ENCODE assay signal across 28 cellular contexts in the genomic region with DNA sequence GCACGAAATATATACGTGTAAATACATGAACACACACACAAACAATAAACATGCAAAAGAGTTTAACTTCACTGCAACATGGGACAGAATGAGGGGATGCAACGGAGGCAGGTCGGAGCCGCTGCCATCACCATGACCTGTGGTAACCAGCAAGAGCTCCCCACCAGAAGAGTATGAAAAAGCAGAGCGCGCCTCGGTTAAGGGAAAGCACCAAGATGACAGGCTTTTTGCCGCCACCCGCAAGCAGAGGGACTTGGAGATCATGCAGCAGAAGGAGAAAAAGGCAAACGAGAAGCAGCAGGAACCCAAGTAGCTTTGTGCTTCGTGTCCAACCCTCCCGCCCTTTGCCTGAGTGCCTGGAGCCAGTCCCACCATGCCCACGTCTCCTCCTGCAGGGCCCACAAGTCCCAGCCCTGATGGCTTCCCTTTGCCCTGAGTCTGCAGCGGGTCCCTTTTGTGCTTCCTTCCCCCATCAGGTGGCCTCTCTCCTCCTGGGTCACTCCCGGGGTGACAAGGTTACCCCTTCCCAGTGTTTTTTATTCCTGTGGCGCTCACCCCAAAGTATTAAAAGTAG.
"Had no signal": no experiment of that assay in that cellular context is flagged by ENCODE, and none has a peak within 500 bp of the region (broad histone marks: within the 10 kb centered on the region; RNA-seq: fewer than 3 reads in every experiment).

No MANE protein-coding gene starts in this region.

- H3K9me3 ChIP-seq: left lung, lower lobe of right lung, ovary, right atrium auricular region, right lobe of liver, stomach, thoracic aorta, tibial nerve, uterus had no signal

- DNase-seq: hippocampal formation; left colon; lower lobe of right lung; mammary epithelial cell; mesendoderm; naive B cell; natural killer cell; nephron progenitor cell; ovary; right lobe of liver; stimulated activated CD4-positive, alpha-beta T cell treated with anti-CD3 and anti-CD28 coated beads, Interleukin-1b, Interleukin-23, amount 100 ng/mL, for 48 hours; stimulated activated CD4-positive, alpha-beta T cell treated with anti-CD3 and anti-CD28 coated beads, Interleukin-2, amount 100 ng/mL, for 48 hours; stimulated activated CD4-positive, alpha-beta T cell treated with anti-CD3 and anti-CD28 coated beads, Interleukin-4, amount 100 ng/mL, for 4 hours; stimulated activated CD8-positive, alpha-beta memory T cell treated with anti-CD3 and anti-CD28 coated beads, Interleukin-4, amount 100 ng/mL, for 48 hours; stimulated activated naive B cell treated with anti-CD40 and anti-IgM and Interleukin-4, amounts not matched to agents 10 μg/mL and 1 μg/mL and 100 μg/mL, for 72 hours; stimulated activated naive CD8-positive, alpha-beta T cell treated with anti-CD3 and anti-CD28 coated beads, Interleukin-15, Interleukin-2, amounts not matched to agents 100 U/mL and 50 U/mL, for 24 hours; stomach; uterus had no signal

- FAIRE-seq: keratinocyte had no signal

- H3K4me3 ChIP-seq: left lung, lower lobe of right lung, neural progenitor cell, ovary, right atrium auricular region, right lobe of liver, smooth muscle cell, stomach, thoracic aorta, tibial nerve, uterus had no signal

- ATAC-seq: left colon; left lung; lower lobe of right lung; natural killer cell; right lobe of liver; stimulated activated naive B cell treated with anti-CD40 and anti-IgM and Interleukin-4, amounts not matched to agents 10 μg/mL and 1 μg/mL and 100 μg/mL, for 72 hours; stimulated activated naive CD8-positive, alpha-beta T cell treated with anti-CD3 and anti-CD28 coated beads, Interleukin-15, Interleukin-2, amounts not matched to agents 100 U/mL and 50 U/mL, for 24 hours had no signal

- H3K4me3 Mint-ChIP-seq: mesothelial cell of epicardium; naive B cell; natural killer cell; nephron progenitor cell; neural progenitor cell; stimulated activated naive B cell treated with anti-CD40 and anti-IgM and Interleukin-4, amounts not matched to agents 10 μg/mL and 1 μg/mL and 100 μg/mL, for 72 hours; type B pancreatic cell had no signal

- H2AFZ ChIP-seq: neural progenitor cell had no signal

- H3K4me2 ChIP-seq: neural progenitor cell, smooth muscle cell had no signal

- H3K9ac ChIP-seq: neural progenitor cell had no signal

- H3K36me3 Mint-ChIP-seq: natural killer cell, neural progenitor cell had no signal

- H3K27ac ChIP-seq: left lung, lower lobe of right lung, neural progenitor cell, ovary, right atrium auricular region, right lobe of liver, stomach, thoracic aorta, tibial nerve, uterus had no signal

- H3K27me3 ChIP-seq: left lung, neural progenitor cell, ovary, right atrium auricular region, right lobe of liver, stomach, uterus had no signal

- H3K9me3 Mint-ChIP-seq: mesothelial cell of epicardium; naive B cell; natural killer cell; nephron progenitor cell; neural progenitor cell; stimulated activated naive B cell treated with anti-CD40 and anti-IgM and Interleukin-4, amounts not matched to agents 10 μg/mL and 1 μg/mL and 100 μg/mL, for 72 hours; type B pancreatic cell had no signal

- H3K4me1 Mint-ChIP-seq: mesothelial cell of epicardium had no signal

- H3K27ac Mint-ChIP-seq: mesothelial cell of epicardium; natural killer cell; nephron progenitor cell; neural progenitor cell; progenitor cell of endocrine pancreas; stimulated activated naive B cell treated with anti-CD40 and anti-IgM and Interleukin-4, amounts not matched to agents 10 μg/mL and 1 μg/mL and 100 μg/mL, for 72 hours; type B pancreatic cell had no signal

- H3K4me1 ChIP-seq: left lung, lower lobe of right lung, right atrium auricular region, tibial nerve, uterus had no signal

- H3K36me3 ChIP-seq: left lung, lower lobe of right lung, neural progenitor cell, ovary, right atrium auricular region, right lobe of liver, stomach, thoracic aorta, tibial nerve, uterus had no signal
